19 cellular contexts compared by ENCODE assay signal in the genomic region with DNA sequence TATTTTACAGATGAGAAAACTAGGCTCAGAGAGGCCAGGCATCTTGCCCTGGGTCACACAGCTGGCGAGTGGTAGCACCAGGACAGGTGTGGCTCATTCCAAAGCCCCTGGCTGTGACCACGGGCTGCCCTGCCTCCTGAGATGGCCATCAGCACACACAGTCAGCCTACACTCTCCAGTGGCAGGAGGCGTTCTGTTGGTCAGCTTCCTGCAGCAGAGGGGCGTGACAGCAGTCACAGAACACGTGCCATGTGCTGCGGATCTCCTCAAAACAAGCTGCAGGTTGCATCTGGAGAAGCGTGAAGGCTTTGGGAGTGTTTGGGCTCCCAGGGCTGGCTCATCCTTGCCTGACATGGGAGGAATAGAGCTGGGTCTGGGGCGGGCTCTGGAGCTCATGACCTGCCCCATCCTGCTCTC.
"Had no signal": no experiment of that assay in that cellular context is flagged by ENCODE, and none has a peak within 500 bp of the region (broad histone marks: within the 10 kb centered on the region; RNA-seq: fewer than 3 reads in every experiment).

No MANE protein-coding gene starts in this region.

- H3K36me3 ChIP-seq: brain microvascular endothelial cell, transverse colon had no signal

- H3K27ac ChIP-seq: brain microvascular endothelial cell had no signal

- FAIRE-seq: colon, urothelium cell line had no signal

- H3K27me3 ChIP-seq: brain microvascular endothelial cell, transverse colon had no signal

- ATAC-seq: activated CD4-positive, alpha-beta T cell treated with anti-CD3 and anti-CD28 coated beads for 36 hours; activated naive CD4-positive, alpha-beta T cell treated with anti-CD3 and anti-CD28 coated beads, Interleukin-2, amount 50 U/mL, for 72 hours; activated T-helper 17 cell treated with anti-CD3 and anti-CD28 coated beads, Interleukin-2, amount 50 U/mL, for 72 hours; stimulated activated naive CD8-positive, alpha-beta T cell treated with anti-CD3 and anti-CD28 coated beads, Interleukin-15, Interleukin-2, amounts not matched to agents 100 U/mL and 50 U/mL, for 24 hours had no signal

- DNase-seq: activated B cell treated with CpG ODN at 0.5 μM for 24 hours; activated CD4-positive, alpha-beta T cell treated with anti-CD3 and anti-CD28 coated beads for 36 hours; activated CD4-positive, alpha-beta T cell treated with anti-CD3 and anti-CD28 coated beads, Interleukin-2, amount 50 U/mL, for 4 hours; activated CD8-positive, alpha-beta memory T cell treated with anti-CD3 and anti-CD28 coated beads for 24 hours; activated CD8-positive, alpha-beta memory T cell treated with anti-CD3 and anti-CD28 coated beads, Interleukin-2, amount 50 U/mL, for 4 hours; activated T-cell treated with anti-CD3 and anti-CD28 coated beads, Interleukin-2, amount 50 U/mL, for 24 hours; brain microvascular endothelial cell; effector memory CD4-positive, alpha-beta T cell; foreskin melanocyte; left ventricle myocardium superior; mammary epithelial cell; stimulated activated CD4-positive, alpha-beta T cell treated with anti-CD3 and anti-CD28 coated beads, Interleukin-4, amount 100 ng/mL, for 4 hours; stimulated activated naive CD8-positive, alpha-beta T cell treated with anti-CD3 and anti-CD28 coated beads, Interleukin-15, Interleukin-2, amounts not matched to agents 100 U/mL and 50 U/mL, for 24 hours; T-helper 9 cell; transverse colon had no signal

- H3K9me3 ChIP-seq: transverse colon had no signal

- H3K4me3 ChIP-seq: transverse colon had no signal
